In genomic region chr3:120180731-120181412, GRCh38 we compare ENCODE assay signal across 28 cellular contexts.
"Had no signal": no experiment of that assay in that cellular context is flagged by ENCODE, and none has a peak within 500 bp of the region (broad histone marks: within the 10 kb centered on the region; RNA-seq: fewer than 3 reads in every experiment).

No MANE protein-coding gene starts in this region.

- H3K9me3 Mint-ChIP-seq: immature natural killer cell; nephron; stimulated activated effector memory CD8-positive, alpha-beta T cell treated with anti-CD3 and anti-CD28 coated beads, Interleukin-12 subunit alpha, Interleukin-12 subunit beta, amount 100 ng/mL, for 72 hours; stimulated activated naive CD8-positive, alpha-beta T cell treated with anti-CD3 and anti-CD28 coated beads, Interleukin-15, Interleukin-2, amounts not matched to agents 100 ng/mL and 50 ng/mL, for 24 hours; type B pancreatic cell had no signal

- ATAC-seq: left lung; stimulated activated effector memory CD8-positive, alpha-beta T cell treated with anti-CD3 and anti-CD28 coated beads, Interleukin-12 subunit alpha, Interleukin-12 subunit beta, amount 100 ng/mL, for 72 hours had no signal

- DNase-seq: activated CD4-positive, alpha-beta T cell treated with anti-CD3 and anti-CD28 coated beads for 4 hours; activated CD4-positive, alpha-beta T cell treated with anti-CD3 and anti-CD28 coated beads, Interleukin-2, amount 50 U/mL, for 4 hours; activated effector memory CD4-positive, alpha-beta T cell treated with Interleukin-2 at 50 U/mL for 16 hours; activated naive CD4-positive, alpha-beta T cell treated with Interleukin-2 at 50 U/mL for 16 hours; activated T-cell treated with anti-CD3 and anti-CD28 coated beads for 4 hours; anterior cingulate cortex; effector CD8-positive, alpha-beta T cell; head of caudate nucleus; hippocampal formation; immature natural killer cell; kidney glomerular epithelial cell; left lung; ovary; retina; sigmoid colon; stimulated activated CD4-positive, alpha-beta T cell treated with anti-CD3 and anti-CD28 coated beads, Interleukin-4, amount 100 ng/mL, for 24 hours; T-helper 1 cell had no signal

- H3K27ac ChIP-seq: left lung, ovary, prostate gland, thoracic aorta, vagina had no signal

- H3K4me3 ChIP-seq: left lung, ovary, prostate gland, sigmoid colon, thoracic aorta, vagina had no signal

- H3K4me1 ChIP-seq: prostate gland had no signal

- FAIRE-seq: colon, endometrium, small intestine had no signal

- H3K27me3 ChIP-seq: left lung, ovary, sigmoid colon, vagina had no signal

- H3K36me3 ChIP-seq: left lung, ovary, prostate gland, sigmoid colon, thoracic aorta, vagina had no signal

- H3K36me3 Mint-ChIP-seq: activated naive CD8-positive, alpha-beta T cell; immature natural killer cell; stimulated activated effector memory CD8-positive, alpha-beta T cell treated with anti-CD3 and anti-CD28 coated beads, Interleukin-12 subunit alpha, Interleukin-12 subunit beta, amount 100 ng/mL, for 72 hours; type B pancreatic cell had no signal

- H3K4me3 Mint-ChIP-seq: activated naive CD8-positive, alpha-beta T cell; immature natural killer cell; nephron; stimulated activated effector memory CD8-positive, alpha-beta T cell treated with anti-CD3 and anti-CD28 coated beads, Interleukin-12 subunit alpha, Interleukin-12 subunit beta, amount 100 ng/mL, for 72 hours; stimulated activated naive CD8-positive, alpha-beta T cell treated with anti-CD3 and anti-CD28 coated beads, Interleukin-15, Interleukin-2, amounts not matched to agents 100 ng/mL and 50 ng/mL, for 24 hours; type B pancreatic cell had no signal

- H3K9me3 ChIP-seq: left lung, ovary, prostate gland, sigmoid colon, thoracic aorta, vagina had no signal

- H3K27ac Mint-ChIP-seq: activated naive CD8-positive, alpha-beta T cell; nephron; stimulated activated effector memory CD8-positive, alpha-beta T cell treated with anti-CD3 and anti-CD28 coated beads, Interleukin-12 subunit alpha, Interleukin-12 subunit beta, amount 100 ng/mL, for 72 hours; stimulated activated naive CD8-positive, alpha-beta T cell treated with anti-CD3 and anti-CD28 coated beads, Interleukin-15, Interleukin-2, amounts not matched to agents 100 ng/mL and 50 ng/mL, for 24 hours; type B pancreatic cell had no signal

- H3K27me3 Mint-ChIP-seq: stimulated activated naive CD8-positive, alpha-beta T cell treated with anti-CD3 and anti-CD28 coated beads, Interleukin-15, Interleukin-2, amounts not matched to agents 100 ng/mL and 50 ng/mL, for 24 hours; type B pancreatic cell had no signal

- H3K4me1 Mint-ChIP-seq: immature natural killer cell; stimulated activated effector memory CD8-positive, alpha-beta T cell treated with anti-CD3 and anti-CD28 coated beads, Interleukin-12 subunit alpha, Interleukin-12 subunit beta, amount 100 ng/mL, for 72 hours had no signal
